Comparison of ENCODE assay signal across 29 cellular contexts in genomic region chr7:30088362-30088761, GRCh38.
"Had no signal": no experiment of that assay in that cellular context is flagged by ENCODE, and none has a peak within 500 bp of the region (broad histone marks: within the 10 kb centered on the region; RNA-seq: fewer than 3 reads in every experiment).

No MANE protein-coding gene starts in this region.

- H3K4me1 ChIP-seq: stomach, suprapubic skin, testis, thyroid gland, transverse colon, upper lobe of left lung, upper lobe of right lung, uterus, vagina had no signal

- H3K4me3 Mint-ChIP-seq: stimulated activated effector memory CD8-positive, alpha-beta T cell treated with anti-CD3 and anti-CD28 coated beads, Interleukin-12 subunit alpha, Interleukin-12 subunit beta, amount 100 ng/mL, for 72 hours; stimulated activated memory B cell treated with anti-CD40 and anti-IgM and Interleukin-4, amounts not matched to agents 10 μg/mL and 1 μg/mL and 100 μg/mL, for 72 hours; stimulated activated naive B cell treated with anti-CD40 and anti-IgM and Interleukin-4, amounts not matched to agents 10 μg/mL and 1 μg/mL and 100 μg/mL, for 72 hours; stimulated activated naive CD8-positive, alpha-beta T cell treated with anti-CD3 and anti-CD28 coated beads, Interleukin-15, amount 100 ng/mL, for 72 hours; stimulated activated naive CD8-positive, alpha-beta T cell treated with anti-CD3 and anti-CD28 coated beads, Interleukin-15, Interleukin-2, amounts not matched to agents 100 ng/mL and 50 ng/mL, for 24 hours; type B pancreatic cell had no signal

- H3K27ac Mint-ChIP-seq: stimulated activated naive B cell treated with anti-CD40 and anti-IgM and Interleukin-4, amounts not matched to agents 10 μg/mL and 1 μg/mL and 100 μg/mL, for 72 hours; stimulated activated naive CD8-positive, alpha-beta T cell treated with anti-CD3 and anti-CD28 coated beads, Interleukin-15, Interleukin-2, amounts not matched to agents 100 ng/mL and 50 ng/mL, for 24 hours had no signal

- FAIRE-seq: urothelium cell line had no signal

- ATAC-seq: stimulated activated effector memory CD8-positive, alpha-beta T cell treated with anti-CD3 and anti-CD28 coated beads, Interleukin-12 subunit alpha, Interleukin-12 subunit beta, amount 100 ng/mL, for 72 hours; stimulated activated memory B cell treated with anti-CD40 and anti-IgM and Interleukin-4, amounts not matched to agents 10 μg/mL and 1 μg/mL and 100 μg/mL, for 72 hours; stimulated activated naive B cell treated with anti-CD40 and anti-IgM and Interleukin-4, amounts not matched to agents 10 μg/mL and 1 μg/mL and 100 μg/mL, for 72 hours; stimulated activated naive CD8-positive, alpha-beta T cell treated with anti-CD3 and anti-CD28 coated beads, Interleukin-15, amount 100 ng/mL, for 72 hours; stimulated activated naive CD8-positive, alpha-beta T cell treated with anti-CD3 and anti-CD28 coated beads, Interleukin-15, Interleukin-2, amounts not matched to agents 100 U/mL and 50 U/mL, for 24 hours; upper lobe of right lung had no signal

- H3K4me3 ChIP-seq: stomach, suprapubic skin, testis, thoracic aorta, thyroid gland, tibial artery, tibial nerve, transverse colon, upper lobe of left lung, upper lobe of right lung, uterus, vagina had no signal

- H3K9me3 ChIP-seq: stomach, suprapubic skin, testis, thoracic aorta, thyroid gland, tibial artery, tibial nerve, transverse colon, upper lobe of left lung, upper lobe of right lung, uterus, vagina had no signal

- H3K27me3 Mint-ChIP-seq: stimulated activated memory B cell treated with anti-CD40 and anti-IgM and Interleukin-4, amounts not matched to agents 10 μg/mL and 1 μg/mL and 100 μg/mL, for 72 hours; stimulated activated naive B cell treated with anti-CD40 and anti-IgM and Interleukin-4, amounts not matched to agents 10 μg/mL and 1 μg/mL and 100 μg/mL, for 72 hours; stimulated activated naive CD8-positive, alpha-beta T cell treated with anti-CD3 and anti-CD28 coated beads, Interleukin-15, amount 100 ng/mL, for 72 hours; stimulated activated naive CD8-positive, alpha-beta T cell treated with anti-CD3 and anti-CD28 coated beads, Interleukin-15, Interleukin-2, amounts not matched to agents 100 ng/mL and 50 ng/mL, for 24 hours; type B pancreatic cell had no signal

- H3K27me3 ChIP-seq: stomach, suprapubic skin, testis, thyroid gland, tibial artery, tibial nerve, transverse colon, upper lobe of left lung, upper lobe of right lung, uterus, vagina had no signal

- DNase-seq: stimulated activated CD4-positive, alpha-beta T cell treated with anti-CD3 and anti-CD28 coated beads, Interleukin-2, amount 100 ng/mL, for 48 hours; stimulated activated CD4-positive, alpha-beta T cell treated with anti-CD3 and anti-CD28 coated beads, Interleukin-4, amount 100 ng/mL, for 1 hour; stimulated activated CD4-positive, alpha-beta T cell treated with anti-CD3 and anti-CD28 coated beads, Interleukin-4, amount 100 ng/mL, for 24 hours; stimulated activated CD4-positive, alpha-beta T cell treated with anti-CD3 and anti-CD28 coated beads, Interleukin-4, amount 100 ng/mL, for 4 hours; stimulated activated CD8-positive, alpha-beta memory T cell treated with anti-CD3 and anti-CD28 coated beads, Interleukin-4, amount 100 ng/mL, for 48 hours; stimulated activated naive B cell treated with anti-CD40 and anti-IgM and Interleukin-4, amounts not matched to agents 10 μg/mL and 1 μg/mL and 100 μg/mL, for 72 hours; stimulated activated naive CD4-positive, alpha-beta T cell; stimulated activated naive CD4-positive, alpha-beta T cell treated with Interleukin-2 at 50 U/mL for 16 hours; stimulated activated naive CD8-positive, alpha-beta T cell treated with anti-CD3 and anti-CD28 coated beads, Interleukin-15, amount 100 ng/mL, for 72 hours; stimulated activated naive CD8-positive, alpha-beta T cell treated with anti-CD3 and anti-CD28 coated beads, Interleukin-15, Interleukin-2, amounts not matched to agents 100 U/mL and 50 U/mL, for 24 hours; stomach; substantia nigra; testis; thyroid gland; tibial artery; transverse colon; trophoblast cell; upper lobe of left lung; upper lobe of right lung; uterus had no signal

- H3K27ac ChIP-seq: stomach, suprapubic skin, testis, thoracic aorta, thyroid gland, tibial artery, tibial nerve, transverse colon, upper lobe of left lung, upper lobe of right lung, uterus, vagina had no signal

- H3K36me3 ChIP-seq: suprapubic skin, thoracic aorta, thyroid gland, tibial artery, transverse colon, upper lobe of left lung, upper lobe of right lung, uterus, vagina had no signal

- H3K9me3 Mint-ChIP-seq: stimulated activated effector memory CD8-positive, alpha-beta T cell treated with anti-CD3 and anti-CD28 coated beads, Interleukin-12 subunit alpha, Interleukin-12 subunit beta, amount 100 ng/mL, for 72 hours; stimulated activated memory B cell treated with anti-CD40 and anti-IgM and Interleukin-4, amounts not matched to agents 10 μg/mL and 1 μg/mL and 100 μg/mL, for 72 hours; stimulated activated naive B cell treated with anti-CD40 and anti-IgM and Interleukin-4, amounts not matched to agents 10 μg/mL and 1 μg/mL and 100 μg/mL, for 72 hours; stimulated activated naive CD8-positive, alpha-beta T cell treated with anti-CD3 and anti-CD28 coated beads, Interleukin-15, amount 100 ng/mL, for 72 hours; stimulated activated naive CD8-positive, alpha-beta T cell treated with anti-CD3 and anti-CD28 coated beads, Interleukin-15, Interleukin-2, amounts not matched to agents 100 ng/mL and 50 ng/mL, for 24 hours; type B pancreatic cell had no signal
